ENCODE assay signal across 1 cellular context in the genomic region with DNA sequence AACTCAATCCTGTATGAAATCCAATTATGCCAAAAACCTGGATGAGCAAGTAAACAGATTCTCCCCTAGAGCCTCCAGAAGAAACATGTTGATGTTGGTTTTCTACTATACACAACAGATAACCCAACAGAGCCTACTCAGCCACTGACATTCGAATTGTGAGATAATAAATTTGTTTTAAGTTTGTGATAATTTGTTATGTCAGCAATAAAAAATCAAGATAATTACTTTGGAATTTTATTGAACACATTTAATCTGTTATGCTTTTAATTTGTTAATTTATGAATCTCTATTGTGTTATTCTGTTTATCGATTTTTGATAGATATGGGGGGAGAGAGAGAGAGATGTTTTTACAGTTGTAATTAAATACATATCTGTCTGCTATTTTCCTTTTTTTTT.
A peak's percentile ranks its signal among the peaks of the same experiment; 100 is the strongest.
TF ChIP-seq lines count a peak whose summit lies in the region.

No MANE protein-coding gene starts in this region.

TF ChIP-seq in K562, 482 proteins besides CTCF, POLR2A, EP300 and RAD21 (continued from another document):
- TF ChIP-seq, protein P1, sequence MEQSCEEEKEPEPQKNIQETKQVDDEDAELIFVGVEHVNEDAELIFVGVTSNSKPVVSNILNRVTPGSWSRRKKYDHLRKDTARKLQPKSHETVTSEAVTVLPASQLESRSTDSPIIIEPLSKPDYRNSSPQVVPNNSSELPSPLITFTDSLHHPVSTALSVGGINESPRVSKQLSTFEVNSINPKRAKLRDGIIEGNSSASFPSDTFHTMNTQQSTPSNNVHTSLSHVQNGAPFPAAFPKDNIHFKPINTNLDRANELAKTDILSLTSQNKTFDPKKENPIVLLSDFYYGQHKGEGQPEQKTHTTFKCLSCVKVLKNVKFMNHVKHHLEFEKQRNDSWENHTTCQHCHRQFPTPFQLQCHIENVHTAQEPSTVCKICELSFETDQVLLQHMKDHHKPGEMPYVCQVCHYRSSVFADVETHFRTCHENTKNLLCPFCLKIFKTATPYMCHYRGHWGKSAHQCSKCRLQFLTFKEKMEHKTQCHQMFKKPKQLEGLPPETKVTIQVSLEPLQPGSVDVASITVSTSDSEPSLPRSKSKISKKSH (CRISPR knock-in tag; IDR thresholded peaks at IDR 0.05) = no peak
- TF ChIP-seq, protein P2, sequence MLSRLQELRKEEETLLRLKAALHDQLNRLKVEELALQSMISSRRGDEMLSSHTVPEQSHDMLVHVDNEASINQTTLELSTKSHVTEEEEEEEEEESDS (CRISPR knock-in tag; IDR thresholded peaks at IDR 0.05) = no peak
- TF ChIP-seq MEF2A (IDR thresholded peaks at IDR 0.05; ENCODE audit: control insufficient read depth, low read depth, low read length) (no peak), MAFF (IDR thresholded peaks at IDR 0.05; ENCODE audit: low read length) (peak; percentile 82), ILF3 (IDR thresholded peaks at IDR 0.05; ENCODE audit: borderline replicate concordance) (no peak), HNRNPLL (IDR thresholded peaks at IDR 0.05; ENCODE audit: low read depth, low read length, poor library complexity, severe bottlenecking) (no peak), C11orf30 (IDR thresholded peaks at IDR 0.05; ENCODE audit: low read depth) (peak; percentile 67; the same call in 1 of the 2 replicates), SP2 (IDR thresholded peaks at IDR 0.05; ENCODE audit: extremely low read depth, low read depth, low read length, poor library complexity, severe bottlenecking) (no peak), ZNF316 (IDR thresholded peaks at IDR 0.05) (peak; percentile 89), STAT5B (CRISPR knock-in tag; IDR thresholded peaks at IDR 0.05) (no peak), GATAD2B (IDR thresholded peaks at IDR 0.05; ENCODE audit: borderline replicate concordance) (no peak), GTF2F1 (IDR thresholded peaks at IDR 0.05; ENCODE audit: low read depth, low read length) (no peak), CHCHD3 (CRISPR knock-in tag; IDR thresholded peaks at IDR 0.05) (no peak), MAFK (IDR thresholded peaks at IDR 0.05; ENCODE audit: low read length) (peak; percentile 81), HDAC3 (IDR thresholded peaks at IDR 0.05; ENCODE audit: borderline replicate concordance, partially characterized antibody) (no peak), COPS2 (conservative IDR thresholded peaks at IDR 0.05) (no peak), ZNF57 (CRISPR knock-in tag; IDR thresholded peaks at IDR 0.05) (no peak), ZNF133 (CRISPR knock-in tag; IDR thresholded peaks at IDR 0.05) (no peak), MAFG (tag; conservative IDR thresholded peaks at IDR 0.05) (peak; percentile 56), ZNF165 (CRISPR knock-in tag; IDR thresholded peaks at IDR 0.05; ENCODE audit: borderline replicate concordance) (no peak), RHOXF2B (CRISPR knock-in tag; conservative IDR thresholded peaks at IDR 0.05) (no peak)
- TF ChIP-seq, protein P3, sequence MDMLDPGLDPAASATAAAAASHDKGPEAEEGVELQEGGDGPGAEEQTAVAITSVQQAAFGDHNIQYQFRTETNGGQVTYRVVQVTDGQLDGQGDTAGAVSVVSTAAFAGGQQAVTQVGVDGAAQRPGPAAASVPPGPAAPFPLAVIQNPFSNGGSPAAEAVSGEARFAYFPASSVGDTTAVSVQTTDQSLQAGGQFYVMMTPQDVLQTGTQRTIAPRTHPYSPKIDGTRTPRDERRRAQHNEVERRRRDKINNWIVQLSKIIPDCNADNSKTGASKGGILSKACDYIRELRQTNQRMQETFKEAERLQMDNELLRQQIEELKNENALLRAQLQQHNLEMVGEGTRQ (CRISPR knock-in tag; IDR thresholded peaks at IDR 0.05) = no peak
- TF ChIP-seq, protein P4, sequence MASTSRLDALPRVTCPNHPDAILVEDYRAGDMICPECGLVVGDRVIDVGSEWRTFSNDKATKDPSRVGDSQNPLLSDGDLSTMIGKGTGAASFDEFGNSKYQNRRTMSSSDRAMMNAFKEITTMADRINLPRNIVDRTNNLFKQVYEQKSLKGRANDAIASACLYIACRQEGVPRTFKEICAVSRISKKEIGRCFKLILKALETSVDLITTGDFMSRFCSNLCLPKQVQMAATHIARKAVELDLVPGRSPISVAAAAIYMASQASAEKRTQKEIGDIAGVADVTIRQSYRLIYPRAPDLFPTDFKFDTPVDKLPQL (IDR thresholded peaks at IDR 0.05; ENCODE audit: extremely low read depth, insufficient read length) = no peak
- TF ChIP-seq, protein P5, sequence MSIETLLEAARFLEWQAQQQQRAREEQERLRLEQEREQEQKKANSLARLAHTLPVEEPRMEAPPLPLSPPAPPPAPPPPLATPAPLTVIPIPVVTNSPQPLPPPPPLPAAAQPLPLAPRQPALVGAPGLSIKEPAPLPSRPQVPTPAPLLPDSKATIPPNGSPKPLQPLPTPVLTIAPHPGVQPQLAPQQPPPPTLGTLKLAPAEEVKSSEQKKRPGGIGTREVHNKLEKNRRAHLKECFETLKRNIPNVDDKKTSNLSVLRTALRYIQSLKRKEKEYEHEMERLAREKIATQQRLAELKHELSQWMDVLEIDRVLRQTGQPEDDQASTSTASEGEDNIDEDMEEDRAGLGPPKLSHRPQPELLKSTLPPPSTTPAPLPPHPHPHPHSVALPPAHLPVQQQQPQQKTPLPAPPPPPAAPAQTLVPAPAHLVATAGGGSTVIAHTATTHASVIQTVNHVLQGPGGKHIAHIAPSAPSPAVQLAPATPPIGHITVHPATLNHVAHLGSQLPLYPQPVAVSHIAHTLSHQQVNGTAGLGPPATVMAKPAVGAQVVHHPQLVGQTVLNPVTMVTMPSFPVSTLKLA (conservative IDR thresholded peaks at IDR 0.05) = no peak
TF ChIP-seq in K562: peak in this region for 5.
